Comparison of ENCODE assay signal across 24 cellular contexts in genomic region chr13:29540334-29540733, GRCh38.
"Had no signal": no experiment of that assay in that cellular context is flagged by ENCODE, and none has a peak within 500 bp of the region (broad histone marks: within the 10 kb centered on the region; RNA-seq: fewer than 3 reads in every experiment).

No MANE protein-coding gene starts in this region.

- FAIRE-seq: endometrium, pancreas, small intestine had no signal

- H3K36me3 ChIP-seq: gastrocnemius medialis, pancreas, uterus had no signal

- DNase-seq: activated naive CD4-positive, alpha-beta T cell treated with Interleukin-2 at 50 U/mL for 16 hours; activated naive CD8-positive, alpha-beta T cell treated with anti-CD3 and anti-CD28 coated beads, Interleukin-2, amount 50 U/mL, for 24 hours; activated T-cell treated with anti-CD3 and anti-CD28 coated beads for 4 hours; anterior cingulate cortex; erythroblast; gastrocnemius medialis; head of caudate nucleus; immature natural killer cell; mesenchymal stem cell; naive thymus-derived CD8-positive, alpha-beta T cell; pancreas; right lobe of liver; small intestine; stimulated activated CD4-positive, alpha-beta T cell treated with anti-CD3 and anti-CD28 coated beads, Interleukin-4, amount 100 ng/mL, for 1 hour; substantia nigra; T-cell; T1000; tibial artery; uterus had no signal

- H3K27me3 ChIP-seq: gastrocnemius medialis, neutrophil, pancreas, right lobe of liver, tibial artery, uterus had no signal

- H3K9me3 ChIP-seq: gastrocnemius medialis, neutrophil, pancreas, right lobe of liver, tibial artery, uterus had no signal

- H3K27ac ChIP-seq: coronary artery, gastrocnemius medialis, neutrophil, pancreas, right lobe of liver, tibial artery, uterus had no signal

- H3K27me3 Mint-ChIP-seq: activated naive CD8-positive, alpha-beta T cell treated with anti-CD3 and anti-CD28 coated beads, Interleukin-2, amount 50 U/mL, for 24 hours; naive thymus-derived CD8-positive, alpha-beta T cell; stimulated activated memory B cell treated with anti-CD40 and anti-IgM and Interleukin-4, amounts not matched to agents 10 μg/mL and 1 μg/mL and 100 μg/mL, for 72 hours; T-cell had no signal

- H3K9me3 Mint-ChIP-seq: activated naive CD8-positive, alpha-beta T cell treated with anti-CD3 and anti-CD28 coated beads, Interleukin-2, amount 50 U/mL, for 24 hours; activated T-helper 2 cell treated with anti-CD3 and anti-CD28 coated beads, Interferon-gamma antibody, Interleukin-2, Interleukin-4, amounts not matched to agents 10 μg/mL and 5 μg/mL and 100 μg/mL, durations not matched to agents 14 hours and 24 hours and 36 hours; immature natural killer cell; naive thymus-derived CD8-positive, alpha-beta T cell; stimulated activated memory B cell treated with anti-CD40 and anti-IgM and Interleukin-4, amounts not matched to agents 10 μg/mL and 1 μg/mL and 100 μg/mL, for 72 hours; T-cell had no signal

- H3K27ac Mint-ChIP-seq: T-cell had no signal

- H3K4me1 ChIP-seq: gastrocnemius medialis, pancreas, right lobe of liver, tibial artery, uterus had no signal

- H3K4me3 Mint-ChIP-seq: activated naive CD8-positive, alpha-beta T cell treated with anti-CD3 and anti-CD28 coated beads, Interleukin-2, amount 50 U/mL, for 24 hours; immature natural killer cell; naive thymus-derived CD8-positive, alpha-beta T cell; stimulated activated memory B cell treated with anti-CD40 and anti-IgM and Interleukin-4, amounts not matched to agents 10 μg/mL and 1 μg/mL and 100 μg/mL, for 72 hours; T-cell had no signal

- H3K4me3 ChIP-seq: coronary artery, gastrocnemius medialis, pancreas, right lobe of liver, tibial artery, uterus had no signal
